Comparison of ENCODE assay signal across 1 cellular context in the genomic region with DNA sequence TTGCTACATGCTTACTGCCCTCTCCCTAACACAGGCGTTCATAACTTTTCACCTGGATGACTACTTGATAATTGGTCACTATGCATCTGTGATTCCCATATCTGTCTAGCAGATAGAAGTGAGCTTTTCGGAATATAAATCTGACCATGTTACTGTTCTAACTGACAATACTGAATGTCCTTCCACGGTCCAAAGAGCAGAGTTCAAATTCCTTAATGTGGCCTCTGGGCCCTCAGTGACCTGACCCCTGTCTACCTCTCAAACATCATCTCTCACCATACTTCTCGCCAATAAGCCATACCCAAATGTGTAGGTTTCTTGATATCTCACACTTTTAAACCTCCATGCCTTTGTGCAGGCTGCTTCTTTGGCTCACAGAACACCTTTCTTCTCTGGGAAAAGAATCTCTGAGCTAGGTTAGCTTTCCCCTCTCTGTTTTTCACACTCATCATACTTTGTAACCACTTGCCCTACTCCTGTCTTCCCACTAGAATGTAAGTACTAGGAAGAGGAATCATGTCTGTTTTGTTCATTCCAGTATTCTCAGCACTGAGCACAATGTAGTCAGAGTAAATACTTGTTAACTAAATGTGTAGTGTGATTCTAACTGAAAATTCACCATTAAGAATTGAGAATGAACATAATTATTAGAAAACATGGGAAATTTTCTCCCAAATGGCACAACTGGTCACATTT.
TF ChIP-seq lines count a peak whose summit lies in the region.

No MANE protein-coding gene starts in this region.

TF ChIP-seq in IMR-90, 13 proteins besides CTCF, POLR2A, EP300 and RAD21 (continued from another document):
- no peak for TF ChIP-seq MAZ (IDR thresholded peaks at IDR 0.05; ENCODE audit: borderline replicate concordance, low read depth, low read length)
- no peak for TF ChIP-seq BHLHE40 (IDR thresholded peaks at IDR 0.05; ENCODE audit: low read depth, low read length)
- TF ChIP-seq, protein P1, sequence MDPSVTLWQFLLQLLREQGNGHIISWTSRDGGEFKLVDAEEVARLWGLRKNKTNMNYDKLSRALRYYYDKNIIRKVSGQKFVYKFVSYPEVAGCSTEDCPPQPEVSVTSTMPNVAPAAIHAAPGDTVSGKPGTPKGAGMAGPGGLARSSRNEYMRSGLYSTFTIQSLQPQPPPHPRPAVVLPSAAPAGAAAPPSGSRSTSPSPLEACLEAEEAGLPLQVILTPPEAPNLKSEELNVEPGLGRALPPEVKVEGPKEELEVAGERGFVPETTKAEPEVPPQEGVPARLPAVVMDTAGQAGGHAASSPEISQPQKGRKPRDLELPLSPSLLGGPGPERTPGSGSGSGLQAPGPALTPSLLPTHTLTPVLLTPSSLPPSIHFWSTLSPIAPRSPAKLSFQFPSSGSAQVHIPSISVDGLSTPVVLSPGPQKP (IDR thresholded peaks at IDR 0.05; ENCODE audit: borderline replicate concordance, low read depth, low read length) = no peak
- TF ChIP-seq RFX5 (IDR thresholded peaks at IDR 0.05; ENCODE audit: low read depth, low read length) = no peak
- no peak for TF ChIP-seq SMC3 (IDR thresholded peaks at IDR 0.05; ENCODE audit: low read depth, low read length)
- TF ChIP-seq CHD1 (IDR thresholded peaks at IDR 0.05; ENCODE audit: low read depth, low read length) = no peak
